1 cellular context compared by ENCODE assay signal in the genomic region with DNA sequence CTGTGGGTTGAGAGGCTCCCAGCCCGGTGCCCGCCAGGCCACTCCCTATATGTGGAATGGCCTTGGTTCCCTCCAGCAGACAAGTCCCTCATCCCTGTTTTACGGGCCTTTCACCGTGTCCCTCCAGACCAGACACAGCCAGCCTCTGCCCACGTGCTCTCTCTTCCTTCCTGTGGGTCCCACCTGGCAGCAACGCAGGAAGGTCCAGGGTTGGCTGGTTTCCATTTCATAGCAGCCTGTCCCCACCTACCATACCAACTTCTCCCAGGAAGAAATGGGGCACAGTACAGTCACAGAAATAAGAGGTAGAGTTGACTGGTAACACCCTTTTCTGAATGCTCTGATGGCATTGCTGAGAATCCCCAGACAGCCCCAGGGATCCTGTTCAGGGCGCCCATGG.
TF ChIP-seq lines count a peak whose summit lies in the region.

No MANE protein-coding gene starts in this region.

TF ChIP-seq in SK-N-SH treated with all-trans-retinoic acid at 6 μM for 48 hours, 23 proteins besides CTCF, POLR2A, EP300 and RAD21 (continued from another document):
- TF ChIP-seq, protein P1, sequence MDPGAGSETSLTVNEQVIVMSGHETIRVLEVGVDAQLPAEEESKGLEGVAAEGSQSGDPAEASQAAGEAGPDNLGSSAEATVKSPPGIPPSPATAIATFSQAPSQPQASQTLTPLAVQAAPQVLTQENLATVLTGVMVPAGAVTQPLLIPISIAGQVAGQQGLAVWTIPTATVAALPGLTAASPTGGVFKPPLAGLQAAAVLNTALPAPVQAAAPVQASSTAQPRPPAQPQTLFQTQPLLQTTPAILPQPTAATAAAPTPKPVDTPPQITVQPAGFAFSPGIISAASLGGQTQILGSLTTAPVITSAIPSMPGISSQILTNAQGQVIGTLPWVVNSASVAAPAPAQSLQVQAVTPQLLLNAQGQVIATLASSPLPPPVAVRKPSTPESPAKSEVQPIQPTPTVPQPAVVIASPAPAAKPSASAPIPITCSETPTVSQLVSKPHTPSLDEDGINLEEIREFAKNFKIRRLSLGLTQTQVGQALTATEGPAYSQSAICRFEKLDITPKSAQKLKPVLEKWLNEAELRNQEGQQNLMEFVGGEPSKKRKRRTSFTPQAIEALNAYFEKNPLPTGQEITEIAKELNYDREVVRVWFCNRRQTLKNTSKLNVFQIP (CRISPR knock-in tag; IDR thresholded peaks at IDR 0.05; ENCODE audit: borderline replicate concordance, low read depth), result no peak
- TF ChIP-seq, protein P2, sequence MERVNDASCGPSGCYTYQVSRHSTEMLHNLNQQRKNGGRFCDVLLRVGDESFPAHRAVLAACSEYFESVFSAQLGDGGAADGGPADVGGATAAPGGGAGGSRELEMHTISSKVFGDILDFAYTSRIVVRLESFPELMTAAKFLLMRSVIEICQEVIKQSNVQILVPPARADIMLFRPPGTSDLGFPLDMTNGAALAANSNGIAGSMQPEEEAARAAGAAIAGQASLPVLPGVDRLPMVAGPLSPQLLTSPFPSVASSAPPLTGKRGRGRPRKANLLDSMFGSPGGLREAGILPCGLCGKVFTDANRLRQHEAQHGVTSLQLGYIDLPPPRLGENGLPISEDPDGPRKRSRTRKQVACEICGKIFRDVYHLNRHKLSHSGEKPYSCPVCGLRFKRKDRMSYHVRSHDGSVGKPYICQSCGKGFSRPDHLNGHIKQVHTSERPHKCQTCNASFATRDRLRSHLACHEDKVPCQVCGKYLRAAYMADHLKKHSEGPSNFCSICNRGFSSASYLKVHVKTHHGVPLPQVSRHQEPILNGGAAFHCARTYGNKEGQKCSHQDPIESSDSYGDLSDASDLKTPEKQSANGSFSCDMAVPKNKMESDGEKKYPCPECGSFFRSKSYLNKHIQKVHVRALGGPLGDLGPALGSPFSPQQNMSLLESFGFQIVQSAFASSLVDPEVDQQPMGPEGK (CRISPR knock-in tag; IDR thresholded peaks at IDR 0.05; ENCODE audit: borderline replicate concordance), result no peak
- no peak for TF ChIP-seq TOX (CRISPR knock-in tag; IDR thresholded peaks at IDR 0.05; ENCODE audit: borderline replicate concordance)
- TF ChIP-seq ARNTL (CRISPR knock-in tag; IDR thresholded peaks at IDR 0.05; ENCODE audit: borderline replicate concordance, low read depth), result no peak
- TF ChIP-seq, protein P3, sequence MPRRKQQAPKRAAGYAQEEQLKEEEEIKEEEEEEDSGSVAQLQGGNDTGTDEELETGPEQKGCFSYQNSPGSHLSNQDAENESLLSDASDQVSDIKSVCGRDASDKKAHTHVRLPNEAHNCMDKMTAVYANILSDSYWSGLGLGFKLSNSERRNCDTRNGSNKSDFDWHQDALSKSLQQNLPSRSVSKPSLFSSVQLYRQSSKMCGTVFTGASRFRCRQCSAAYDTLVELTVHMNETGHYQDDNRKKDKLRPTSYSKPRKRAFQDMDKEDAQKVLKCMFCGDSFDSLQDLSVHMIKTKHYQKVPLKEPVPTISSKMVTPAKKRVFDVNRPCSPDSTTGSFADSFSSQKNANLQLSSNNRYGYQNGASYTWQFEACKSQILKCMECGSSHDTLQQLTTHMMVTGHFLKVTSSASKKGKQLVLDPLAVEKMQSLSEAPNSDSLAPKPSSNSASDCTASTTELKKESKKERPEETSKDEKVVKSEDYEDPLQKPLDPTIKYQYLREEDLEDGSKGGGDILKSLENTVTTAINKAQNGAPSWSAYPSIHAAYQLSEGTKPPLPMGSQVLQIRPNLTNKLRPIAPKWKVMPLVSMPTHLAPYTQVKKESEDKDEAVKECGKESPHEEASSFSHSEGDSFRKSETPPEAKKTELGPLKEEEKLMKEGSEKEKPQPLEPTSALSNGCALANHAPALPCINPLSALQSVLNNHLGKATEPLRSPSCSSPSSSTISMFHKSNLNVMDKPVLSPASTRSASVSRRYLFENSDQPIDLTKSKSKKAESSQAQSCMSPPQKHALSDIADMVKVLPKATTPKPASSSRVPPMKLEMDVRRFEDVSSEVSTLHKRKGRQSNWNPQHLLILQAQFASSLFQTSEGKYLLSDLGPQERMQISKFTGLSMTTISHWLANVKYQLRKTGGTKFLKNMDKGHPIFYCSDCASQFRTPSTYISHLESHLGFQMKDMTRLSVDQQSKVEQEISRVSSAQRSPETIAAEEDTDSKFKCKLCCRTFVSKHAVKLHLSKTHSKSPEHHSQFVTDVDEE (CRISPR knock-in tag; IDR thresholded peaks at IDR 0.05), result no peak
- TF ChIP-seq ZFP30 (CRISPR knock-in tag; IDR thresholded peaks at IDR 0.05), result no peak
- no peak for TF ChIP-seq ZNF70 (CRISPR knock-in tag; IDR thresholded peaks at IDR 0.05)
- TF ChIP-seq, protein P4, sequence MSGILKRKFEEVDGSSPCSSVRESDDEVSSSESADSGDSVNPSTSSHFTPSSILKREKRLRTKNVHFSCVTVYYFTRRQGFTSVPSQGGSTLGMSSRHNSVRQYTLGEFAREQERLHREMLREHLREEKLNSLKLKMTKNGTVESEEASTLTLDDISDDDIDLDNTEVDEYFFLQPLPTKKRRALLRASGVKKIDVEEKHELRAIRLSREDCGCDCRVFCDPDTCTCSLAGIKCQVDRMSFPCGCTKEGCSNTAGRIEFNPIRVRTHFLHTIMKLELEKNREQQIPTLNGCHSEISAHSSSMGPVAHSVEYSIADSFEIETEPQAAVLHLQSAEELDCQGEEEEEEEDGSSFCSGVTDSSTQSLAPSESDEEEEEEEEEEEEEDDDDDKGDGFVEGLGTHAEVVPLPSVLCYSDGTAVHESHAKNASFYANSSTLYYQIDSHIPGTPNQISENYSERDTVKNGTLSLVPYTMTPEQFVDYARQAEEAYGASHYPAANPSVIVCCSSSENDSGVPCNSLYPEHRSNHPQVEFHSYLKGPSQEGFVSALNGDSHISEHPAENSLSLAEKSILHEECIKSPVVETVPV (CRISPR knock-in tag; IDR thresholded peaks at IDR 0.05), result no peak
- no peak for TF ChIP-seq SNAI2 (CRISPR knock-in tag; IDR thresholded peaks at IDR 0.05)
- no peak for TF ChIP-seq ESRRG (CRISPR knock-in tag; IDR thresholded peaks at IDR 0.05)
